Comparison of ENCODE assay signal across 19 cellular contexts in the genomic region with DNA sequence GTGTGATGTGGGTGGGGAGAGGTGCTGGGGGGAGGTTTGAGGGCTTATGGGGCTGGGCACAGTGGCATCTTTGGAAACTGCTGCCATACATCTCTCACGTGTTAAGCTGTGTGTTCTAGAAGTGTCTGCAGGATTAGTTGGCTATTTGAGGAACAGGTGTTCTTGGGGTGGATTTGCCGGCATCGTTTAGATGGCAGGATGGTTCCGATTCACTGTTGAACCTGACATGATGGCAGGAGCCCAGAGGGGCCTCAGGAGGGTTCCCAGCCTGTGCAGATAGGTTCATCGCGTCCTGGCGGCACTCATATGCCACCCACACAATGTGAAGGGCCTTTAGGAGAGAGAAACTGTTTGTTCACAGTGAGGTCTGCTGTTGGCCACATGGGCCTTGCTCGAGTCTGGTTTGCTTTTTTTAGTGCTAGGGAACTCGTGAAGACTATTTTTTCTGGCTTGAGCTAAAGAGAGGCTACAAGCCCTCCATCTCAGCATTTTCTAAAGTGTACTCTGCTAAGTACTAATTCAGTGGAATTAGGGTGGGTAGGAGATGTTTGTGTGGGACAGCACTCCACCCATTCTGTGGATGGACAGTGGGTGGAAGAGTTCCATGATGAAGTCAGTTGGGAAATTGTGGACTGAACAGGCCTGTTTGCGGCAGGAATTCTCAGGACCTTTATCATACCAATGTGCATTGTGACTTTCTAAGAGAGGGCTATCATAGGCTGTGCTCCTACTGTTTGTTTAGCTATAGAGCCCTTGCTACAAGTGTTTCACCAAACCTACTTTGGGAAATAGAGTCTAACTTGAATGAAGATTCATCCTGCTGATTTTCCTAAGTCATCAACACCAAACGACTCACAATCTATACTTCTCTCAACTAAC. TPM values are rescaled to one million over a fixed set of nuclear protein-coding genes. Genes with fewer than 3 reads are reported as not detected.
DNase-seq lines count a peak whose midpoint lies in the region; ATAC-seq and TF ChIP-seq lines count a peak whose summit lies in the region.
"Had no signal": no experiment of that assay in that cellular context is flagged by ENCODE, and none has a peak within 500 bp of the region (broad histone marks: within the 10 kb centered on the region; RNA-seq: fewer than 3 reads in every experiment).

No MANE protein-coding gene starts in this region.

- H3K4me3 ChIP-seq in heart left ventricle, result no peak overlapping the region
- no peak overlapping the region for H3K4me3 ChIP-seq in left lung
- no peak overlapping the region for H3K4me3 ChIP-seq in upper lobe of right lung
- H3K4me3 ChIP-seq in CD8-positive, alpha-beta T cell (ENCODE audit: low read depth, low read length), result no peak overlapping the region
- H3K4me3 ChIP-seq: SJCRH30 had no signal

- peaks cover 10% of the 10 kb centered on the region for H3K4me1 Mint-ChIP-seq in WTC11
- H3K4me1 Mint-ChIP-seq in CD8-positive, alpha-beta T cell (ENCODE audit: low read depth), result peaks cover 2% of the 10 kb centered on the region

- H3K36me3 ChIP-seq in heart left ventricle (no peaks in the 10 kb centered on the region), left lung (no peaks in the 10 kb centered on the region), upper lobe of right lung (no peaks in the 10 kb centered on the region)
- H3K36me3 ChIP-seq in CD8-positive, alpha-beta T cell (ENCODE audit: insufficient read depth, low read length), result no peaks in the 10 kb centered on the region
- H3K36me3 ChIP-seq: BE2C, SJCRH30 had no signal

- H3K4me3 Mint-ChIP-seq in WTC11, result no peak overlapping the region
- no peak overlapping the region for H3K4me3 Mint-ChIP-seq in CD8-positive, alpha-beta T cell
- H3K4me3 Mint-ChIP-seq: CD4-positive, alpha-beta T cell had no signal

- POLR2A ChIA-PET in WTC11 (lab: Charles Lee), result no interaction called here
- POLR2A ChIA-PET in CD8-positive, alpha-beta T cell (lab: Charles Lee), result interaction anchor here (0.6 kb wide), 1 partner anchor 35 kb away, joined by 4 read pairs; no protein-coding TSS in a partner anchor

- H3K4me1 ChIP-seq in heart left ventricle, result peaks cover 0 to 39% (median 17%) of the 10 kb centered on the region in 12 donors
- peaks cover 9 to 10% of the 10 kb centered on the region in 2 donors for H3K4me1 ChIP-seq in left lung
- peaks cover 19% of the 10 kb centered on the region for H3K4me1 ChIP-seq in upper lobe of right lung
- H3K4me1 ChIP-seq in CD8-positive, alpha-beta T cell (ENCODE audit: insufficient read depth, low read length), result no peaks in the 10 kb centered on the region
- H3K4me1 ChIP-seq: BE2C had no signal

- TF ChIP-seq CTCF in heart left ventricle (IDR thresholded peaks at IDR 0.05) (no peak), left lung (IDR thresholded peaks at IDR 0.05) (no peak), upper lobe of right lung (IDR thresholded peaks at IDR 0.05) (no peak), WTC11 (IDR thresholded peaks at IDR 0.05) (no peak)
- no peak for TF ChIP-seq CTCF in CD8-positive, alpha-beta T cell (IDR thresholded peaks at IDR 0.05)

- H3K27me3 ChIP-seq in heart left ventricle (no peaks in the 10 kb centered on the region), left lung (no peaks in the 10 kb centered on the region), upper lobe of right lung (no peaks in the 10 kb centered on the region)
- H3K27me3 ChIP-seq in CD8-positive, alpha-beta T cell (ENCODE audit: insufficient read depth, low read length), result no peaks in the 10 kb centered on the region
- H3K27me3 ChIP-seq: BE2C, SJCRH30 had no signal

- H3K9me3 ChIP-seq in heart left ventricle (no peaks in the 10 kb centered on the region), left lung (no peaks in the 10 kb centered on the region), upper lobe of right lung (no peaks in the 10 kb centered on the region)
- no peaks in the 10 kb centered on the region for H3K9me3 ChIP-seq in CD8-positive, alpha-beta T cell (ENCODE audit: low read length)
- H3K9me3 ChIP-seq: BE2C, SJCRH30 had no signal

- no peaks in the 10 kb centered on the region; the same call in 1 of the 2 replicates for H3K36me3 Mint-ChIP-seq in WTC11
- no peaks in the 10 kb centered on the region for H3K36me3 Mint-ChIP-seq in CD8-positive, alpha-beta T cell

- H3K27ac Mint-ChIP-seq in WTC11, result no peak overlapping the region
- H3K27ac Mint-ChIP-seq in CD8-positive, alpha-beta T cell, result no peak overlapping the region
- H3K27ac Mint-ChIP-seq: CD4-positive, alpha-beta T cell had no signal

- CTCF ChIA-PET in WTC11 (lab: Charles Lee), result interaction anchor here (1.1 kb wide), 1 partner anchor 30 kb away, joined by 3 read pairs; no protein-coding TSS in a partner anchor
- CTCF ChIA-PET in CD8-positive, alpha-beta T cell (lab: Charles Lee), result interaction anchor here (1.1 kb wide), 1 partner anchor 32 kb away, joined by 3 read pairs; no protein-coding TSS in a partner anchor

- WGBS in heart left ventricle, 4 donors, result 76 to 80% (median 79%) methylated on average over 11 of the region's 11 CpGs

- H3K27me3 Mint-ChIP-seq in WTC11 (ENCODE audit: low read depth), result peaks cover 17% of the 10 kb centered on the region
- H3K27me3 Mint-ChIP-seq in CD8-positive, alpha-beta T cell (ENCODE audit: low read depth), result no peaks in the 10 kb centered on the region
- H3K27me3 Mint-ChIP-seq: CD4-positive, alpha-beta T cell had no signal

- DNase-seq in heart left ventricle, result no peak
- DNase-seq in Right ventricle myocardium inferior (ENCODE audit: missing footprints), result no peak
- peak; percentile 24 for DNase-seq in cerebellum (ENCODE audit: low spot score)
- DNase-seq in left lung, result no peak
- no peak for DNase-seq in upper lobe of right lung
- no peak for DNase-seq in WTC11 (ENCODE audit: low spot score)
- no peak for DNase-seq in CD8-positive, alpha-beta T cell
- DNase-seq: 8988T; BE2C; CD4-positive, alpha-beta T cell; H7; NCI-H1417; NCI-H187 treated with DMSO at 0.1 percent for 48 hours; NCI-H748 treated with DMSO at 0.1 percent for 48 hours; OCI-M1; SJCRH30 had no signal

- H3K9me3 Mint-ChIP-seq in WTC11, result peaks cover 4% of the 10 kb centered on the region; the same call in 1 of the 2 replicates
- no peaks in the 10 kb centered on the region for H3K9me3 Mint-ChIP-seq in CD8-positive, alpha-beta T cell
- H3K9me3 Mint-ChIP-seq: CD4-positive, alpha-beta T cell had no signal

- H3K27ac ChIP-seq in heart left ventricle, result peak overlapping the region in 4 of 12 donors; percentile 2 to 68 (median 31)
- no peak overlapping the region for H3K27ac ChIP-seq in left lung
- H3K27ac ChIP-seq in upper lobe of right lung, result no peak overlapping the region
- H3K27ac ChIP-seq in CD8-positive, alpha-beta T cell (ENCODE audit: low read depth, low read length), result no peak overlapping the region
- H3K27ac ChIP-seq: SJCRH30 had no signal

- intact Hi-C loops in heart left ventricle (cut with DNase I) (no loop called here), Right ventricle myocardium inferior (cut with DNase I) (no loop called here), left lung (cut with DNase I) (no loop called here), upper lobe of right lung (cut with DNase I) (no loop called here)
- intact Hi-C loops in CD8-positive, alpha-beta T cell (cut with DNase I, micrococcal nuclease), result no loop called here

- TF ChIP-seq POLR2A in heart left ventricle (IDR thresholded peaks at IDR 0.05), result no peak

- ATAC-seq in heart left ventricle, result peak in 3 of 4 donors; percentile 30 to 41 (median 35)
- no peak for ATAC-seq in Right ventricle myocardium inferior
- ATAC-seq in left lung, result peak; percentile 66
- ATAC-seq in upper lobe of right lung, result peak; percentile 32
- ATAC-seq in GM18517 (IDR thresholded peaks at IDR 0.05; ENCODE audit: unreplicated experiment), result no peak
- ATAC-seq in WTC11, result no peak
- no peak for ATAC-seq in CD8-positive, alpha-beta T cell

TF ChIP-seq in WTC11, 78 proteins besides CTCF, POLR2A, EP300 and RAD21:
- TF ChIP-seq ESRRA (CRISPR knock-in tag; IDR thresholded peaks at IDR 0.05; ENCODE audit: borderline replicate concordance) (no peak), EMX1 (CRISPR knock-in tag; IDR thresholded peaks at IDR 0.05) (no peak), SMAD4 (CRISPR knock-in tag; IDR thresholded peaks at IDR 0.05) (no peak)

RNA-seq across cellular contexts. Expression of a gene that starts 55.4 kb away (rescaled TPM):
- total RNA-seq in heart left ventricle, result not detected
- polyA plus RNA-seq in heart left ventricle, result not detected
- total RNA-seq in Right ventricle myocardium inferior, result not detected
- not detected for total RNA-seq in cerebellum
- total RNA-seq in left lung, result not detected
- not detected for total RNA-seq in upper lobe of right lung
- total RNA-seq in WTC11 (2021), result not detected in 3 replicates
- total RNA-seq in CD8-positive, alpha-beta T cell, result not detected
- total RNA-seq: CD4-positive, alpha-beta T cell; H7; HT1080; RPMI7951; SJCRH30 had no signal

Comparison
In these comparisons a context has a peak if more than half of its experiments do, and no peak if none do; other contexts are left out.
1. ATAC-seq: peak in heart left ventricle (3 of 4), left lung (single experiment) and upper lobe of right lung (single experiment); none in Right ventricle myocardium inferior (single experiment), GM18517 (single experiment), WTC11 (single experiment) and CD8-positive, alpha-beta T cell (single experiment).